Comparison of ENCODE assay signal across 1 cellular context in genomic region chr1:177780096-177780700, GRCh38.
TF ChIP-seq lines count a peak whose summit lies in the region.

No MANE protein-coding gene starts in this region.

TF ChIP-seq in HepG2, 621 proteins besides CTCF, POLR2A, EP300 and RAD21 (continued from another document):
- no peak for TF ChIP-seq CERS6 (CRISPR knock-in tag; IDR thresholded peaks at IDR 0.05)
- no peak for TF ChIP-seq PRDM4 (CRISPR knock-in tag; IDR thresholded peaks at IDR 0.05; ENCODE audit: borderline replicate concordance)
- peak; percentile 79 for TF ChIP-seq STAG1 (CRISPR knock-in tag; IDR thresholded peaks at IDR 0.05)
- TF ChIP-seq TEF (CRISPR knock-in tag; IDR thresholded peaks at IDR 0.05) = peak; percentile 81
TF ChIP-seq in HepG2: peak in this region for 6.
